In the genomic region with DNA sequence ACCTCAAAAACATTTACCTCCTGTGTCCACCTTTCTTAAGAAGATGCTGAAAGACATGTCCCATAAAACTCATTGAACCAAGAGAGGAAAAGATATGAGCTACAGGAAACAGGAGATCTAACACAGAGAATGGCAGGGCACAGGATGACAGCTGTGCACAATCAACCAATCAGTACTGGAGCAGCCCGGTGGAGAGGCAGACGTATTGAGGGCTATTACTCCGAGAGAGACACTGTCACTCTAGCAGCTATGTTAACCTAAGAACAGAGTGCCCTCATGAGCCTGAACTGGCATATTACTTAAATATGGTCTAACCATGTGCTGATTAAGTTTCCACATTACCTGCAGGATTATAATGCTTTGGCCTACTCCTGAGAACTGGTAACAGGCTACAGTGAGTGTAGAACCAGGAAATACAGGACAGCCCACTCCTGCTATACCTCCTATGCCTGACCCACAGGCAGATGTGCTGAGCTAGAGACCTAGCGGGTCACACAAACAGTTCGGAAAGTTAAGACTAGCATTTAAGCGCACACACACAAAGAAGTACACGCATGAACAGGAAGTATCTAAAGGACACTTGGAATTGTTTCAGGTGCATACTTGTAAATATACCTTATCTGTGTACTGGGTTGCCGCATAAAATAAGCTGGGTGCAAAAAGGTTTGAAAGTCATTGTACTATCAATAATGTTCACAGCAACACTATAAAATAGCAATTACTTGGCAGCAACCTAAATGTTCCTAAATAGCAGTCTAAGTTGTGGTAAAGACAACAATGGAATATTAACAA, we compare ENCODE assay signal across 15 cellular contexts. TPM values are rescaled to one million over a fixed set of nuclear protein-coding genes. Genes with fewer than 3 reads are reported as not detected.
DNase-seq lines count a peak whose midpoint lies in the region; ATAC-seq and TF ChIP-seq lines count a peak whose summit lies in the region.
"Had no signal": no experiment of that assay in that cellular context is flagged by ENCODE, and none has a peak within 500 bp of the region (broad histone marks: within the 10 kb centered on the region; RNA-seq: fewer than 3 reads in every experiment).

No MANE protein-coding gene starts in this region.

- DNase-seq in DMS53 (lab: John Stamatoyannopoulos, UW) (peak; percentile 13), DMS53 treated with DMSO at 0.1 percent for 48 hours (lab: John Stamatoyannopoulos, UW; ENCODE audit: unreplicated experiment) (no peak), natural killer cell (no peak), immature natural killer cell (no peak), H4 (ENCODE audit: low spot score) (no peak)
- no peak for DNase-seq in natural killer cell treated with Interleukin-12 subunit alpha and Interleukin-12 subunit beta and Interleukin-15 and Interleukin-18, amount 100 ng/mL, for 72 hours (ENCODE audit: low spot score)
- no peak for DNase-seq in activated CD8-positive, alpha-beta memory T cell treated with anti-CD3 and anti-CD28 coated beads for 24 hours
- DNase-seq in stimulated activated naive CD4-positive, alpha-beta T cell (lab: John Stamatoyannopoulos, UW): no peak
- DNase-seq: 8988T; activated CD4-positive, alpha-beta T cell treated with anti-CD3 and anti-CD28 coated beads, Interleukin-2, amount 50 U/mL, for 48 hours; CD8-positive, alpha-beta memory T cell; GDM1; left cardiac atrium; NCI-H146; T-helper 9 cell had no signal

- ATAC-seq in natural killer cell: peak in 1 of 3 donors; percentile 32
- no peak for ATAC-seq in natural killer cell treated with Interleukin-12 subunit alpha and Interleukin-12 subunit beta and Interleukin-15 and Interleukin-18, amount 100 ng/mL, for 72 hours

- H3K4me1 Mint-ChIP-seq in natural killer cell (peaks cover 7 to 34% of the 10 kb centered on the region in 2 donors), immature natural killer cell (peaks cover 4 to 18% of the 10 kb centered on the region in 2 donors)
- H3K4me1 Mint-ChIP-seq in natural killer cell treated with Interleukin-12 subunit alpha and Interleukin-12 subunit beta and Interleukin-15 and Interleukin-18, amount 100 ng/mL, for 72 hours (ENCODE audit: low read depth in 2 of 2): peaks cover 0 to 12% of the 10 kb centered on the region in 2 donors

- intact Hi-C loops in natural killer cell (cut with micrococcal nuclease): no loop called here

- no peaks in the 10 kb centered on the region for H3K9me3 Mint-ChIP-seq in natural killer cell
- no peaks in the 10 kb centered on the region for H3K9me3 Mint-ChIP-seq in natural killer cell treated with Interleukin-12 subunit alpha and Interleukin-12 subunit beta and Interleukin-15 and Interleukin-18, amount 100 ng/mL, for 72 hours
- H3K9me3 Mint-ChIP-seq in immature natural killer cell: no peaks in the 10 kb centered on the region
- H3K9me3 Mint-ChIP-seq: CD8-positive, alpha-beta memory T cell had no signal

- H3K36me3 Mint-ChIP-seq in natural killer cell: peaks cover 34% of the 10 kb centered on the region
- peaks cover 19% of the 10 kb centered on the region for H3K36me3 Mint-ChIP-seq in natural killer cell treated with Interleukin-12 subunit alpha and Interleukin-12 subunit beta and Interleukin-15 and Interleukin-18, amount 100 ng/mL, for 72 hours
- peaks cover 0 to 36% (median 23%) of the 10 kb centered on the region in 3 donors for H3K36me3 Mint-ChIP-seq in immature natural killer cell

- no peak overlapping the region for H3K4me3 Mint-ChIP-seq in natural killer cell
- H3K4me3 Mint-ChIP-seq in natural killer cell treated with Interleukin-12 subunit alpha and Interleukin-12 subunit beta and Interleukin-15 and Interleukin-18, amount 100 ng/mL, for 72 hours: no peak overlapping the region
- H3K4me3 Mint-ChIP-seq in immature natural killer cell: no peak overlapping the region
- H3K4me3 Mint-ChIP-seq: CD8-positive, alpha-beta memory T cell had no signal

- no peak for TF ChIP-seq CTCF in natural killer cell (IDR thresholded peaks at IDR 0.05)

- H3K27me3 Mint-ChIP-seq in natural killer cell (ENCODE audit: low read depth in 2 of 2): no peaks in the 10 kb centered on the region
- H3K27me3 Mint-ChIP-seq in natural killer cell treated with Interleukin-12 subunit alpha and Interleukin-12 subunit beta and Interleukin-15 and Interleukin-18, amount 100 ng/mL, for 72 hours: no peaks in the 10 kb centered on the region
- peaks cover 0 to 3% (median 0%) of the 10 kb centered on the region in 3 donors for H3K27me3 Mint-ChIP-seq in immature natural killer cell (ENCODE audit: low read depth in 3 of 3)
- H3K27me3 Mint-ChIP-seq: CD8-positive, alpha-beta memory T cell had no signal

- H3K27ac Mint-ChIP-seq in natural killer cell: peak overlapping the region; percentile 47 to 68
- peak overlapping the region in 1 of 2 donors; percentile 51 for H3K27ac Mint-ChIP-seq in natural killer cell treated with Interleukin-12 subunit alpha and Interleukin-12 subunit beta and Interleukin-15 and Interleukin-18, amount 100 ng/mL, for 72 hours
- H3K27ac Mint-ChIP-seq in immature natural killer cell: peak overlapping the region in 4 of 6 donors; percentile 15 to 83 (median 60)

RNA-seq across cellular contexts. Expression of gene GPCPD1, which starts 59.9 kb away (rescaled TPM):
- total RNA-seq in natural killer cell: 100 to 1,000 TPM; 121 to 134 (median 124) TPM
- total RNA-seq in natural killer cell treated with Interleukin-12 subunit alpha and Interleukin-12 subunit beta and Interleukin-15 and Interleukin-18, amount 100 ng/mL, for 72 hours: 10 to 100 TPM; 37.7 to 42.7 TPM
- 10 to 100 TPM; 22.5 to 32.6 (median 24.1) TPM for polyA plus RNA-seq in immature natural killer cell
- 1.4 and 4.5 TPM in 2 replicates for total RNA-seq in H4 (2014; rRNA removed; shearing (Covaris generic))
